In genomic region chr1:202207292-202207691, GRCh38 we compare ENCODE assay signal across 11 cellular contexts. TPM values are rescaled to one million over a fixed set of nuclear protein-coding genes. Genes with fewer than 3 reads are reported as not detected.
DNase-seq lines count a peak whose midpoint lies in the region; ATAC-seq, FAIRE-seq and TF ChIP-seq lines count a peak whose summit lies in the region.
"Had no signal": no experiment of that assay in that cellular context is flagged by ENCODE, and none has a peak within 500 bp of the region (broad histone marks: within the 10 kb centered on the region; RNA-seq: fewer than 3 reads in every experiment).

No MANE protein-coding gene starts in this region.

- 0% methylated on average over 1 of the region's 1 CpG for WGBS in HepG2 (ENCODE audit: low lambda C conversion rate)
- WGBS in right lobe of liver (ENCODE audit: insufficient coverage, low coverage, low lambda C conversion rate, missing lambda C conversion rate): no CpG with 5 or more reads among the region's 1 CpG
- WGBS in aorta, 2 donors: 0 to 9% methylated on average over 1 of the region's 1 CpG

- H2AFZ ChIP-seq in HepG2 (ENCODE audit: low read length): no peak overlapping the region

- DNase-seq in HepG2 (ENCODE audit: low spot score): no peak
- DNase-seq in right lobe of liver: no peak
- no peak for DNase-seq in foreskin keratinocyte
- DNase-seq in aorta: peak in 1 of 2 donors; percentile 71
- DNase-seq in hypothalamus (lab: John Stamatoyannopoulos, UW): no peak
- no peak for DNase-seq in activated gamma-delta T cell treated with Interleukin-2 at 50 U/mL for 16 hours
- DNase-seq: CD8-positive, alpha-beta T cell; naive thymus-derived CD8-positive, alpha-beta T cell; Peyer's patch had no signal

- no peaks in the 10 kb centered on the region for H3K36me3 ChIP-seq in HepG2 (replicated peaks in 1 of 2; ENCODE audit: control insufficient read depth in 1 of 2, insufficient read depth in 2 of 2, low read length in 2 of 2)
- no peaks in the 10 kb centered on the region for H3K36me3 ChIP-seq in right lobe of liver
- no peaks in the 10 kb centered on the region for H3K36me3 ChIP-seq in aorta (ENCODE audit: control insufficient read depth in 1 of 2, insufficient read depth in 2 of 2, low read length in 1 of 2)
- H3K36me3 ChIP-seq: Peyer's patch had no signal

- intact Hi-C loops in HepG2 (cut with micrococcal nuclease; ENCODE audit: unreplicated experiment) (no loop called here), right lobe of liver (cut with DNase I) (no loop called here), aorta (cut with DNase I) (loop anchor here in 1 of 2 donors (1.0 to 5.0 kb wide), 2 partner anchors 14 to 35 kb away; partner anchors contain the start of gene LGR6)

- H3K4me3 ChIP-seq in HepG2 (replicated peaks in 1 of 3; ENCODE audit: insufficient read depth in 1 of 3, low read depth in 2 of 3, low read length in 3 of 3) (no peak overlapping the region), right lobe of liver (no peak overlapping the region), aorta (ENCODE audit: low read length in 2 of 2) (no peak overlapping the region)
- H3K4me3 ChIP-seq: Peyer's patch had no signal

- no peaks in the 10 kb centered on the region for H3K4me1 ChIP-seq in HepG2 (ENCODE audit: insufficient read depth, low read length)
- no peaks in the 10 kb centered on the region for H3K4me1 ChIP-seq in right lobe of liver
- H3K4me1 ChIP-seq in foreskin keratinocyte: no peaks in the 10 kb centered on the region
- no peaks in the 10 kb centered on the region for H3K4me1 ChIP-seq in aorta (ENCODE audit: control insufficient read depth in 1 of 2, insufficient read depth in 2 of 2, low read length in 2 of 2)
- H3K4me1 ChIP-seq: Peyer's patch had no signal

- ATAC-seq in HepG2 (peak; percentile 65), right lobe of liver (no peak), SK-N-SH treated with all-trans-retinoic acid at 6 μM for 48 hours (peak; percentile 90), foreskin keratinocyte (peak; percentile 34), aorta (ENCODE audit: low FRiP score) (peak; percentile 62), HG02840 (IDR thresholded peaks at IDR 0.05; ENCODE audit: low FRiP score, unreplicated experiment) (no peak)
- ATAC-seq: CD8-positive, alpha-beta T cell; naive thymus-derived CD8-positive, alpha-beta T cell had no signal

- H3K27ac ChIP-seq in HepG2 (ENCODE audit: extremely low read length, insufficient read depth, low read length) (no peak overlapping the region), right lobe of liver (no peak overlapping the region), foreskin keratinocyte (no peak overlapping the region), aorta (ENCODE audit: low read depth in 1 of 2, low read length in 2 of 2) (no peak overlapping the region)
- H3K27ac ChIP-seq: Peyer's patch had no signal

- H3K79me2 ChIP-seq in HepG2 (ENCODE audit: insufficient read depth, low read length): no peaks in the 10 kb centered on the region

- in situ Hi-C loops in HepG2 (cut with HindIII; ENCODE audit: extremely low pct_ligation_motif_present, low pct_unique_long_range_greater_than_20kb): no loop called here

- no peak overlapping the region for H3K4me2 ChIP-seq in HepG2 (ENCODE audit: low read depth, low read length)

- peaks cover 0 to 7% of the 10 kb centered on the region in 2 experiments; a peak in 4 of 5 replicates for H3K27me3 ChIP-seq in HepG2 (ENCODE audit: control insufficient read depth in 1 of 2, insufficient read depth in 2 of 2, low read length in 2 of 2)
- H3K27me3 ChIP-seq in right lobe of liver: no peaks in the 10 kb centered on the region
- H3K27me3 ChIP-seq in foreskin keratinocyte: peaks cover 17% of the 10 kb centered on the region
- no peaks in the 10 kb centered on the region for H3K27me3 ChIP-seq in aorta (ENCODE audit: control insufficient read depth in 1 of 2, insufficient read depth in 2 of 2, low read length in 1 of 2)
- H3K27me3 ChIP-seq: Peyer's patch had no signal

- FAIRE-seq in HepG2 (lab: Jason Lieb, UNC): no peak

- no peaks in the 10 kb centered on the region for H4K20me1 ChIP-seq in HepG2 (ENCODE audit: insufficient read depth, low read length)

- POLR2A ChIA-PET in HepG2 (lab: Yijun Ruan, JAX): no interaction called here

- TF ChIP-seq POLR2A in HepG2 (IDR thresholded peaks at IDR 0.05; ENCODE audit: insufficient read depth in 1 of 2, low read depth in 2 of 2, low read length in 2 of 2) (no peak), right lobe of liver (IDR thresholded peaks at IDR 0.05) (no peak)

- TF ChIP-seq CTCF in HepG2 (CRISPR knock-in tag; IDR thresholded peaks at IDR 0.05): no peak
- TF ChIP-seq CTCF in right lobe of liver (IDR thresholded peaks at IDR 0.05): no peak
- peak; percentile 40 for TF ChIP-seq CTCF in foreskin keratinocyte (conservative IDR thresholded peaks at IDR 0.05)

- no peak overlapping the region for H3K9ac ChIP-seq in HepG2 (ENCODE audit: insufficient read depth, low read depth, low read length)

- no peak for TF ChIP-seq RAD21 in HepG2 (CRISPR knock-in tag; IDR thresholded peaks at IDR 0.05)

- BruUV-seq in HepG2 (replicated peaks; lab: Mats Ljungman, UMichigan): no TSS peak

- TF ChIP-seq EP300 in HepG2 (IDR thresholded peaks at IDR 0.05; ENCODE audit: low read depth in 2 of 2, low read length in 2 of 2): no peak
- no peak for TF ChIP-seq EP300 in HepG2 (CRISPR knock-in tag; IDR thresholded peaks at IDR 0.05; ENCODE audit: borderline replicate concordance)

- CTCF ChIA-PET in HepG2 (lab: Yijun Ruan, JAX; ENCODE audit: low intra/inter-chr PET ratio, low total read pairs): no interaction called here

- H3K9me3 ChIP-seq in HepG2 (ENCODE audit: low read length): no peaks in the 10 kb centered on the region
- H3K9me3 ChIP-seq in right lobe of liver: no peaks in the 10 kb centered on the region
- no peaks in the 10 kb centered on the region for H3K9me3 ChIP-seq in aorta (ENCODE audit: control insufficient read depth, low read length)
- H3K9me3 ChIP-seq: Peyer's patch had no signal

TF ChIP-seq in HepG2, 621 proteins besides CTCF, POLR2A, EP300 and RAD21 (continues in another document):
- no peak for TF ChIP-seq RBAK (CRISPR knock-in tag; IDR thresholded peaks at IDR 0.05)

RNA-seq across cellular contexts. Expression of gene LGR6, which starts 13.7 kb away (rescaled TPM):
- total RNA-seq in HepG2 (2016; rRNA removed; fragmentation: Illumina TruSeq; extraction: Trizol) (not detected in 2 replicates), right lobe of liver (1 to 10 TPM in 3 of 6 experiments, under 1 TPM in 3; 0.17 to 2.0 (median 1.0) TPM), foreskin keratinocyte (0.21 and 0.78 TPM in 2 replicates), aorta (10 to 100 TPM; 31.7 to 35.6 TPM)
- total RNA-seq in HepG2 (2016; cell fraction: cytosol; rRNA removed; fragmentation: Illumina TruSeq; extraction: Trizol; ENCODE audit: low read depth): not detected in 2 replicates
- total RNA-seq in HepG2 (2016; cell fraction: insoluble cytoplasmic fraction; rRNA removed; fragmentation: Illumina TruSeq; extraction: Trizol): 0.04 TPM in 1 of 2 replicates, not detected in the other
- total RNA-seq in HepG2 (2016; cell fraction: membrane; rRNA removed; fragmentation: Illumina TruSeq; extraction: Trizol): not detected in 2 replicates
- not detected in 2 replicates for total RNA-seq in HepG2 (2016; cell fraction: nucleus; rRNA removed; fragmentation: Illumina TruSeq; extraction: Trizol)
- polyA plus RNA-seq in HepG2 (2011; rRNA removed) (0.04 and 0.07 TPM in 2 replicates), foreskin keratinocyte (0.31 and 0.39 TPM in 2 replicates), aorta (10 to 100 TPM; 11.6 to 67.8 TPM)
- 0.03 and 0.05 TPM in 2 replicates for polyA plus RNA-seq in HepG2 (2011; cell fraction: cytosol; rRNA removed)
- polyA plus RNA-seq in HepG2 (2011; cell fraction: nucleus; rRNA removed): 0.14 and 0.19 TPM in 2 replicates
- not detected in 2 replicates for polyA plus RNA-seq in HepG2 (2012)
- 0.03 TPM in 1 of 2 replicates, not detected in the other for polyA plus RNA-seq in HepG2 (2016; cell fraction: cytosol; fragmentation: Illumina TruSeq; extraction: Trizol; ENCODE audit: low read depth)
- not detected in 2 replicates for polyA plus RNA-seq in HepG2 (2016; cell fraction: insoluble cytoplasmic fraction; fragmentation: Illumina TruSeq; extraction: Trizol; ENCODE audit: low read depth)
- polyA plus RNA-seq in HepG2 (2016; cell fraction: membrane; fragmentation: Illumina TruSeq; extraction: Trizol; ENCODE audit: low read depth): not detected in 2 replicates
- polyA plus RNA-seq in HepG2 (2016; cell fraction: nucleus; fragmentation: Illumina TruSeq; extraction: Trizol; ENCODE audit: insufficient read depth, low read depth): not detected in 2 replicates
- 0.12 TPM in 1 of 2 replicates, not detected in the other for polyA minus RNA-seq in HepG2 (2011; rRNA and poly(A)+ RNA removed; ENCODE audit: low replicate concordance)
- not detected in 2 replicates for polyA minus RNA-seq in HepG2 (2011; cell fraction: cytosol; rRNA and poly(A)+ RNA removed)
- polyA minus RNA-seq in HepG2 (2011; cell fraction: nucleus; rRNA and poly(A)+ RNA removed): not detected in 2 replicates

RNA-seq across cellular contexts. Expression of gene PTPN7, which starts 46.9 kb away (rescaled TPM):
- total RNA-seq in HepG2 (2016; rRNA removed; fragmentation: Illumina TruSeq; extraction: Trizol) (not detected in 2 replicates), right lobe of liver (1 to 10 TPM in 2 of 6 experiments, under 1 TPM in 4; 0.18 to 5.1 (median 0.73) TPM), foreskin keratinocyte (not detected in 2 replicates), aorta (1 to 10 TPM; 3.4 to 5.7 TPM)
- total RNA-seq in HepG2 (2016; cell fraction: cytosol; rRNA removed; fragmentation: Illumina TruSeq; extraction: Trizol; ENCODE audit: low read depth): 0.18 TPM in 1 of 2 replicates, not detected in the other
- total RNA-seq in HepG2 (2016; cell fraction: insoluble cytoplasmic fraction; rRNA removed; fragmentation: Illumina TruSeq; extraction: Trizol): not detected in 2 replicates
- total RNA-seq in HepG2 (2016; cell fraction: membrane; rRNA removed; fragmentation: Illumina TruSeq; extraction: Trizol): not detected in 2 replicates
- total RNA-seq in HepG2 (2016; cell fraction: nucleus; rRNA removed; fragmentation: Illumina TruSeq; extraction: Trizol): not detected in 2 replicates
- polyA plus RNA-seq in HepG2 (2011; rRNA removed) (0.05 TPM in 1 of 2 replicates, not detected in the other), foreskin keratinocyte (not detected in 2 replicates), aorta (1 to 10 TPM in 1 of 2 donors, under 1 TPM in 1; 0.33 to 3.4 TPM)
- 0.12 and 0.15 TPM in 2 replicates for polyA plus RNA-seq in HepG2 (2011; cell fraction: cytosol; rRNA removed)
- 0.05 TPM in 1 of 2 replicates, not detected in the other for polyA plus RNA-seq in HepG2 (2011; cell fraction: nucleus; rRNA removed)
- polyA plus RNA-seq in HepG2 (2012): not detected in 2 replicates
- polyA plus RNA-seq in HepG2 (2016; cell fraction: cytosol; fragmentation: Illumina TruSeq; extraction: Trizol; ENCODE audit: low read depth): 0.06 and 0.08 TPM in 2 replicates
- not detected in 2 replicates for polyA plus RNA-seq in HepG2 (2016; cell fraction: insoluble cytoplasmic fraction; fragmentation: Illumina TruSeq; extraction: Trizol; ENCODE audit: low read depth)
- not detected in 2 replicates for polyA plus RNA-seq in HepG2 (2016; cell fraction: membrane; fragmentation: Illumina TruSeq; extraction: Trizol; ENCODE audit: low read depth)
- not detected in 2 replicates for polyA plus RNA-seq in HepG2 (2016; cell fraction: nucleus; fragmentation: Illumina TruSeq; extraction: Trizol; ENCODE audit: insufficient read depth, low read depth)
- 0.12 and 1.5 TPM in 2 replicates for polyA minus RNA-seq in HepG2 (2011; rRNA and poly(A)+ RNA removed; ENCODE audit: low replicate concordance)
- not detected in 2 replicates for polyA minus RNA-seq in HepG2 (2011; cell fraction: cytosol; rRNA and poly(A)+ RNA removed)
- not detected in 2 replicates for polyA minus RNA-seq in HepG2 (2011; cell fraction: nucleus; rRNA and poly(A)+ RNA removed)

Comparison
In these comparisons a context has a peak if more than half of its experiments do, and no peak if none do; other contexts are left out.
1. ATAC-seq: peak in HepG2 (single experiment), SK-N-SH treated with all-trans-retinoic acid at 6 μM for 48 hours (single experiment), foreskin keratinocyte (single experiment) and aorta (single experiment); none in right lobe of liver (0 of 4) and HG02840 (single experiment).
2. RNA of gene LGR6, which starts 13.7 kb away (total RNA-seq): 31.7 to 35.6 TPM in aorta; 0.17 to 2.0 TPM in right lobe of liver, 0.21 to 0.78 TPM in foreskin keratinocyte and 0.04 TPM in HepG2; every median in the first group is over 10 times any median in the second.